ENCODE assay signal across 1 cellular context in genomic region chr13:20684535-20684934, GRCh38.
TF ChIP-seq lines count a peak whose summit lies in the region.

No MANE protein-coding gene starts in this region.

TF ChIP-seq in WTC11, 78 proteins besides CTCF, POLR2A, EP300 and RAD21 (continued from another document):
- no peak for TF ChIP-seq NR2C2 (CRISPR knock-in tag; IDR thresholded peaks at IDR 0.05)
- no peak for TF ChIP-seq ARID4B (CRISPR knock-in tag; IDR thresholded peaks at IDR 0.05; ENCODE audit: borderline replicate concordance)
- no peak for TF ChIP-seq SOX15 (CRISPR knock-in tag; IDR thresholded peaks at IDR 0.05)
- no peak for TF ChIP-seq ATF6 (CRISPR knock-in tag; IDR thresholded peaks at IDR 0.05)
TF ChIP-seq in WTC11: peak in this region for 0.
